Comparison of ENCODE assay signal across 8 cellular contexts in genomic region chr9:98255064-98255577, GRCh38. TPM values are rescaled to one million over a fixed set of nuclear protein-coding genes. Genes with fewer than 3 reads are reported as not detected.
DNase-seq lines count a peak whose midpoint lies in the region; ATAC-seq, FAIRE-seq and TF ChIP-seq lines count a peak whose summit lies in the region.

No MANE protein-coding gene starts in this region.

- peaks cover 2 to 3% of the 10 kb centered on the region in 2 donors for H3K36me3 Mint-ChIP-seq in stimulated activated naive B cell treated with anti-CD40 and anti-IgM and Interleukin-4, amounts not matched to agents 10 μg/mL and 1 μg/mL and 100 μg/mL, for 72 hours

- H3K4me1 Mint-ChIP-seq in stimulated activated naive B cell treated with anti-CD40 and anti-IgM and Interleukin-4, amounts not matched to agents 10 μg/mL and 1 μg/mL and 100 μg/mL, for 72 hours: peaks cover 5 to 11% of the 10 kb centered on the region in 2 donors

- in situ Hi-C loops in astrocyte of the spinal cord (cut with HindIII; ENCODE audit: low sequenced_read_pairs): no loop called here

- H3K9me3 Mint-ChIP-seq in stimulated activated naive B cell treated with anti-CD40 and anti-IgM and Interleukin-4, amounts not matched to agents 10 μg/mL and 1 μg/mL and 100 μg/mL, for 72 hours: no peaks in the 10 kb centered on the region

- no peaks in the 10 kb centered on the region for H3K27me3 Mint-ChIP-seq in stimulated activated naive B cell treated with anti-CD40 and anti-IgM and Interleukin-4, amounts not matched to agents 10 μg/mL and 1 μg/mL and 100 μg/mL, for 72 hours

- no peak for TF ChIP-seq CTCF in astrocyte of the spinal cord (IDR thresholded peaks at IDR 0.05; ENCODE audit: low read depth, low read length)

- peak overlapping the region; percentile 76 for H3K4me3 ChIP-seq in Jurkat, Clone E6-1 (ENCODE audit: low read length)
- H3K4me3 ChIP-seq in astrocyte of the spinal cord (ENCODE audit: low read depth, low read length): peak overlapping the region; percentile 96

- DNase-seq in ELF-1 (ENCODE audit: low read depth, low spot score): peak; percentile 78
- DNase-seq in Jurkat, Clone E6-1 (ENCODE audit: low read depth, low spot score): no peak
- DNase-seq in astrocyte of the spinal cord (ENCODE audit: low read depth, low spot score): peak; percentile 55
- peak; percentile 77 for DNase-seq in islet precursor cell
- DNase-seq in stimulated activated naive B cell treated with anti-CD40 and anti-IgM and Interleukin-4, amounts not matched to agents 10 μg/mL and 1 μg/mL and 100 μg/mL, for 72 hours: no peak
- DNase-seq in GM12891 (ENCODE audit: insufficient read length, low spot score): no peak

- peak overlapping the region; percentile 89 to 97 for H3K4me3 Mint-ChIP-seq in stimulated activated naive B cell treated with anti-CD40 and anti-IgM and Interleukin-4, amounts not matched to agents 10 μg/mL and 1 μg/mL and 100 μg/mL, for 72 hours

- no peak for FAIRE-seq in GM12891 (lab: Jason Lieb, UNC)

- ATAC-seq in GM21390 (IDR thresholded peaks at IDR 0.05; ENCODE audit: unreplicated experiment): peak; percentile 16
- ATAC-seq in stimulated activated naive B cell treated with anti-CD40 and anti-IgM and Interleukin-4, amounts not matched to agents 10 μg/mL and 1 μg/mL and 100 μg/mL, for 72 hours (replicated peaks): peak; percentile 35 to 36
- no peak for ATAC-seq in HG03457 (IDR thresholded peaks at IDR 0.05; ENCODE audit: unreplicated experiment)

- H3K27ac Mint-ChIP-seq in stimulated activated naive B cell treated with anti-CD40 and anti-IgM and Interleukin-4, amounts not matched to agents 10 μg/mL and 1 μg/mL and 100 μg/mL, for 72 hours: peak overlapping the region; percentile 99

- no peak for TF ChIP-seq POLR2A in GM12891 (IDR thresholded peaks at IDR 0.05; ENCODE audit: low read depth, low read length)

TF ChIP-seq in GM12891, 5 proteins besides CTCF, POLR2A, EP300 and RAD21:
- TF ChIP-seq SPI1 (IDR thresholded peaks at IDR 0.05; ENCODE audit: low read depth, low read length) (no peak), POLR2AphosphoS5 (IDR thresholded peaks at IDR 0.05; ENCODE audit: low read depth, low read length) (no peak), PAX5 (IDR thresholded peaks at IDR 0.05; ENCODE audit: insufficient read depth, low read length, severe bottlenecking) (no peak), POU2F2 (IDR thresholded peaks at IDR 0.05; ENCODE audit: low read depth, low read length) (no peak), TAF1 (IDR thresholded peaks at IDR 0.05; ENCODE audit: low read depth, low read length) (no peak)

RNA-seq across cellular contexts. Expression of gene TBC1D2, which starts 0.3 kb away (rescaled TPM):
- 4.2 TPM for polyA plus RNA-seq in Jurkat, Clone E6-1 (2012; ENCODE audit: insufficient read depth, insufficient read length)
- 0.58 TPM for polyA plus RNA-seq in GM12891 (2012; ENCODE audit: low read depth, missing spikeins)

Comparison
In these comparisons a context has a peak if more than half of its experiments do, and no peak if none do; other contexts are left out.
1. DNase-seq: peak in ELF-1 (single experiment), astrocyte of the spinal cord (single experiment) and islet precursor cell (single experiment); none in Jurkat, Clone E6-1 (single experiment), stimulated activated naive B cell treated with anti-CD40 and anti-IgM and Interleukin-4, amounts not matched to agents 10 μg/mL and 1 μg/mL and 100 μg/mL, for 72 hours (single experiment) and GM12891 (single experiment).